8 cellular contexts compared by ENCODE assay signal in genomic region chr12:131894313-131894860, GRCh38. TPM values are rescaled to one million over a fixed set of nuclear protein-coding genes. Genes with fewer than 3 reads are reported as not detected.
A peak's percentile ranks its signal among the peaks of the same experiment; 100 is the strongest.
DNase-seq lines count a peak whose midpoint lies in the region; FAIRE-seq and TF ChIP-seq lines count a peak whose summit lies in the region.

Gene ULK1, plus strand, starts transcription at chr12:131894622. Its CDS starts 380 bp downstream, at chr12:131895002.

- TF ChIP-seq CTCF in HFF-Myc (IDR thresholded peaks at IDR 0.05; ENCODE audit: low read depth, low read length, missing control alignments) (no peak), neutrophil (IDR thresholded peaks at IDR 0.05) (peak; percentile 25), subcutaneous adipose tissue (IDR thresholded peaks at IDR 0.05; ENCODE audit: low read depth) (no peak)

- H3K27ac ChIP-seq in neutrophil, result peak within 1 kb of the TSS; percentile 97

- in situ Hi-C loops in SK-MEL-5 (cut with HindIII; ENCODE audit: low pct_unique_long_range_greater_than_20kb, low sequenced_read_pairs), result no loop called here

- H3K4me1 ChIP-seq in neutrophil (ENCODE audit: control insufficient read depth in 1 of 2, insufficient read depth in 1 of 2, low read depth in 1 of 2, low read length in 1 of 2), result peaks cover 26 to 30% of the 10 kb centered on the region in 2 experiments

- DNase-seq in GM04504 (ENCODE audit: low read depth) (peak; percentile 72), HFF-Myc (ENCODE audit: extremely low read depth, low read depth) (peak; percentile 50), MV-4-11 (lab: John Stamatoyannopoulos, UW) (peak; percentile 72), SK-MEL-5 (ENCODE audit: low read depth, low spot score) (peak; percentile 87), frontal cortex (ENCODE audit: low spot score in 2 of 2) (peak; percentile 100)
- peak; percentile 60 to 95 (median 82) for DNase-seq in activated naive CD4-positive, alpha-beta T cell (lab: John Stamatoyannopoulos, UW)

- H3K4me3 ChIP-seq in HFF-Myc (replicated peaks; ENCODE audit: low read depth, low read length) (peak within 1 kb of the TSS; percentile 56), neutrophil (ENCODE audit: low read depth in 1 of 2, low read length in 1 of 2) (peak within 1 kb of the TSS; percentile 80 to 98)

- H3K27me3 ChIP-seq in neutrophil, result no peaks in the 10 kb centered on the region

- no peaks in the 10 kb centered on the region for H3K9me3 ChIP-seq in neutrophil

- H3K36me3 ChIP-seq in neutrophil, result peaks cover 10% of the 10 kb centered on the region

- no peak for FAIRE-seq in frontal cortex (lab: Jason Lieb, UNC)

RNA-seq across cellular contexts. Expression of gene ULK1, which starts in this region (rescaled TPM):
- 1.7 and 2.1 TPM in 2 replicates for total RNA-seq in SK-MEL-5 (2014; rRNA removed; shearing (Covaris generic))
- polyA plus RNA-seq in SK-MEL-5 (2015; cell fraction: cytosol; rRNA removed), result 24.5 and 35.3 TPM in 2 replicates
- 96.7 and 131 TPM in 2 replicates for polyA plus RNA-seq in SK-MEL-5 (2015; cell fraction: nucleus; rRNA removed)
- 7.3 TPM for total RNA-seq in frontal cortex
- 10 to 100 TPM; 10.9 to 35.8 (median 16.3) TPM for total RNA-seq in subcutaneous adipose tissue

Comparison
In these comparisons a context has a peak if more than half of its experiments do, and no peak if none do; other contexts are left out.
1. Peak in every context shown above with its lines: DNase-seq, H3K4me3 ChIP-seq and H3K27ac ChIP-seq.
2. DNase-seq: peak in every context shown above with its lines; median percentile 100 in frontal cortex; 87 in SK-MEL-5; 82 in activated naive CD4-positive, alpha-beta T cell; 72 in GM04504; 72 in MV-4-11; 50 in HFF-Myc.